In the genomic region with DNA sequence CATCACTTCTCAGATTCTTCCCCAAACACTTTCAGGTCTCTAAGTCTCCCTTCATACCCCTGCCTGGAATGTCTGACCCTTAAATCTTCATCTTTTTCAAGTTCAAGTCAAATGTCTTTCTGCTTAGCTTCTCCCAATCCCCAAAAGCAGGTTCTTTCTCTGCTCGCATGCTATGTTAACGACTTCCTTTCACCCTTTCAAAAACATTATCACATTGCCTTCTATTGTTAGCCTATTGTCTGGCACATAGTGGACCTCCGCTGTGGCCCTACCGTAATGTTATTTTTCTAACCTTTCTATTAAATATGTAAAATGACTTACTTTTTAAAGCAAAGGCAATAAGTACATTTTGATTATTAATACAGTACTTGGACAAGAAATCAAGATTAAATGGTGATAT, we compare ENCODE assay signal across 25 cellular contexts. TPM values are rescaled to one million over a fixed set of nuclear protein-coding genes. Genes with fewer than 3 reads are reported as not detected.
"Had no signal": no experiment of that assay in that cellular context is flagged by ENCODE, and none has a peak within 500 bp of the region (broad histone marks: within the 10 kb centered on the region; RNA-seq: fewer than 3 reads in every experiment).

No MANE protein-coding gene starts in this region.

- ATAC-seq: activated CD8-positive, alpha-beta memory T cell treated with anti-CD3 and anti-CD28 coated beads, Interleukin-2, amount 10 ng/mL, durations not matched to agents 7 days and 5 days; activated CD8-positive, alpha-beta T cell treated with anti-CD3 and anti-CD28 coated beads for 36 hours; activated naive CD4-positive, alpha-beta T cell treated with anti-CD3 and anti-CD28 coated beads, Interleukin-2, amount 50 U/mL, for 72 hours; effector memory CD8-positive, alpha-beta T cell; sciatic nerve; stimulated activated effector memory CD8-positive, alpha-beta T cell treated with anti-CD3 and anti-CD28 coated beads, Interleukin-12 subunit alpha, Interleukin-12 subunit beta, amount 100 ng/mL, for 72 hours; stimulated activated naive CD8-positive, alpha-beta T cell treated with anti-CD3 and anti-CD28 coated beads, Interleukin-15, amount 100 ng/mL, for 72 hours; T-cell had no signal

- H3K27me3 ChIP-seq: esophagus muscularis mucosa, tibial artery had no signal

- FAIRE-seq: frontal cortex, islet of Langerhans, small intestine had no signal

- DNase-seq: activated CD8-positive, alpha-beta memory T cell treated with anti-CD3 and anti-CD28 coated beads, Interleukin-2, amount 10 ng/mL, durations not matched to agents 7 days and 5 days; activated CD8-positive, alpha-beta T cell treated with anti-CD3 and anti-CD28 coated beads for 36 hours; activated gamma-delta T cell; activated T-cell treated with anti-CD3 and anti-CD28 coated beads for 4 hours; aorta; caudate nucleus; effector memory CD8-positive, alpha-beta T cell; glutamatergic neuron; hypothalamus; mesenchymal stem cell; nucleus accumbens; small intestine; stimulated activated CD4-positive, alpha-beta T cell treated with anti-CD3 and anti-CD28 coated beads, Interleukin-2, amount 100 ng/mL, for 24 hours; stimulated activated naive CD8-positive, alpha-beta T cell treated with anti-CD3 and anti-CD28 coated beads, Interleukin-15, amount 100 ng/mL, for 72 hours; T-cell; T-helper 9 cell; tibial artery had no signal

- H3K4me1 ChIP-seq: esophagus muscularis mucosa, tibial artery had no signal

- H3K36me3 ChIP-seq: esophagus muscularis mucosa, tibial artery had no signal

- H3K27ac ChIP-seq: esophagus muscularis mucosa, tibial artery had no signal

- H3K9me3 ChIP-seq: esophagus muscularis mucosa, tibial artery had no signal

- H3K4me3 ChIP-seq: esophagus muscularis mucosa, tibial artery had no signal

RNA-seq across cellular contexts. Expression of gene CDKL4, which starts 2.2 kb away (rescaled TPM):
- total RNA-seq: activated naive CD4-positive, alpha-beta T cell treated with anti-CD3 and anti-CD28 coated beads, Interleukin-2, amount 50 U/mL, for 72 hours; mononuclear cell had no signal
- polyA plus RNA-seq: aorta, neural cell, small intestine had no signal
